Comparison of ENCODE assay signal across 2 cellular contexts in the genomic region with DNA sequence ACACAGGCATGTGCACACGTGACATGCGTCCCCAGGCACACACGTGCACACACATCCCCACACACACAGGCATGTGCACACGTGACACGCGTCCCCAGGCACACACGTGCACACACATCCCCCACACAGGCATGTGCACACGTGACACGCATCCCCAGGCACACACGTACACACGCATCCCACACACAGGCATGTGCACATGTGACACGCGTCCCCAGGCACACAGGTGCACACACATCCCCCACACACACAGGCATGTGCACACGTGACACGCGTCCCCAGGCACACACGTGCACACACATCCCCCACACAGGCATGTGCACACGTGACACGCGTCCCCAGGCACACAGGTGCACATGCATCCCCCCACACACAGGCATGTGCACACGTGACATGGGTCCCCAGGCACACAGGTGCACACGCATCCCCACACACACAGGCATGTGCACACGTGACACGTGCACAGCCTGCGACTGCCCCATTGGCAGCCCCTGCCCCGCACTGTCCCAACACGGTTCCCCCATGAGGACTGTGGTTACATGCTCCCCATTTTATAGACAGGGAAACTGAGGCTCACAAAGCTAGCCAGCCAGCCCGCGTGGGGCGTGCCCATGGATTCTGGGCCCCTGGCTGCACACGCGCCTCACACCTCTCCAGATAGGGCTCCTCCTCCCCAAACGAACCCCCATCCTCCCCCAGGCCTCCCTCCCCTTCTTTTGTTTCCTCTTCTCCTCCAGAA.
A peak's percentile ranks its signal among the peaks of the same experiment; 100 is the strongest.
TF ChIP-seq lines count a peak whose summit lies in the region.

No MANE protein-coding gene starts in this region.

TF ChIP-seq in K562, 482 proteins besides CTCF, POLR2A, EP300 and RAD21:
- TF ChIP-seq, protein P1, sequence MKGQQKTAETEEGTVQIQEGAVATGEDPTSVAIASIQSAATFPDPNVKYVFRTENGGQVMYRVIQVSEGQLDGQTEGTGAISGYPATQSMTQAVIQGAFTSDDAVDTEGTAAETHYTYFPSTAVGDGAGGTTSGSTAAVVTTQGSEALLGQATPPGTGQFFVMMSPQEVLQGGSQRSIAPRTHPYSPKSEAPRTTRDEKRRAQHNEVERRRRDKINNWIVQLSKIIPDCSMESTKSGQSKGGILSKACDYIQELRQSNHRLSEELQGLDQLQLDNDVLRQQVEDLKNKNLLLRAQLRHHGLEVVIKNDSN (CRISPR knock-in tag; IDR thresholded peaks at IDR 0.05), result peak; percentile 42; the same call in 1 of the 2 replicates
- TF ChIP-seq, protein P2, sequence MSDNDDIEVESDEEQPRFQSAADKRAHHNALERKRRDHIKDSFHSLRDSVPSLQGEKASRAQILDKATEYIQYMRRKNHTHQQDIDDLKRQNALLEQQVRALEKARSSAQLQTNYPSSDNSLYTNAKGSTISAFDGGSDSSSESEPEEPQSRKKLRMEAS (CRISPR knock-in tag; IDR thresholded peaks at IDR 0.05), result peak; percentile 25; the same call in 1 of the 2 replicates
TF ChIP-seq in K562: peak in this region for 2; not testable (repeated sequence) for 480.

TF ChIP-seq in HepG2, 621 proteins besides CTCF, POLR2A, EP300 and RAD21:
- TF ChIP-seq, protein P3, sequence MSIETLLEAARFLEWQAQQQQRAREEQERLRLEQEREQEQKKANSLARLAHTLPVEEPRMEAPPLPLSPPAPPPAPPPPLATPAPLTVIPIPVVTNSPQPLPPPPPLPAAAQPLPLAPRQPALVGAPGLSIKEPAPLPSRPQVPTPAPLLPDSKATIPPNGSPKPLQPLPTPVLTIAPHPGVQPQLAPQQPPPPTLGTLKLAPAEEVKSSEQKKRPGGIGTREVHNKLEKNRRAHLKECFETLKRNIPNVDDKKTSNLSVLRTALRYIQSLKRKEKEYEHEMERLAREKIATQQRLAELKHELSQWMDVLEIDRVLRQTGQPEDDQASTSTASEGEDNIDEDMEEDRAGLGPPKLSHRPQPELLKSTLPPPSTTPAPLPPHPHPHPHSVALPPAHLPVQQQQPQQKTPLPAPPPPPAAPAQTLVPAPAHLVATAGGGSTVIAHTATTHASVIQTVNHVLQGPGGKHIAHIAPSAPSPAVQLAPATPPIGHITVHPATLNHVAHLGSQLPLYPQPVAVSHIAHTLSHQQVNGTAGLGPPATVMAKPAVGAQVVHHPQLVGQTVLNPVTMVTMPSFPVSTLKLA (IDR thresholded peaks at IDR 0.05), result peak; percentile 93
